In the genomic region with DNA sequence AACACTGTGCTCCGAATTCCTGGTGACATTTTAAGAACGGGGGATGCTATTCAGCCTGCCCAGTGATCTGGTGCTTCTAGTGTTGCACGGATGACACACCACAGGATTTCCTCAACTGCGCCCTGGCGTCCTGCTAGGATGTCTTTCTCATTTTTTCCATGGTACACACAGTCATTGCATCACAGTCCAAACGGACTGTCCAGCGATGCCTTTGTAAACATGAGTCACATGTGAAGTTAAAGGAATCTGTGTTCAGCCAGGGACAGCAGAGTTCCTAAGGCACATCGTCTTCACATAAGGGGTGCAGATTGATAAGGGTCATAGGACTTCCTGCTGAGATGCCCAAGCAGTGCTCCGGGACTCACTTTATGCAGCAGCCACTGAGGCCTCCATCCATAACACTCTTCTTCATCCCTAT, we compare ENCODE assay signal across 15 cellular contexts. TPM values are rescaled to one million over a fixed set of nuclear protein-coding genes. Genes with fewer than 3 reads are reported as not detected.
DNase-seq lines count a peak whose midpoint lies in the region; ATAC-seq, FAIRE-seq and TF ChIP-seq lines count a peak whose summit lies in the region.
"Had no signal": no experiment of that assay in that cellular context is flagged by ENCODE, and none has a peak within 500 bp of the region (broad histone marks: within the 10 kb centered on the region; RNA-seq: fewer than 3 reads in every experiment).

No MANE protein-coding gene starts in this region.

- 1% methylated on average over 9 of the region's 9 CpGs for WGBS in K562 (ENCODE audit: insufficient coverage, low coverage, missing lambda C conversion rate)
- 30% methylated on average over 9 of the region's 9 CpGs for WGBS in liver

- no peak overlapping the region for H3K4me3 Mint-ChIP-seq in activated CD8-positive, alpha-beta T cell treated with anti-CD3 and anti-CD28 coated beads for 36 hours
- H3K4me3 Mint-ChIP-seq: activated T-cell treated with anti-CD3 and anti-CD28 coated beads, Interleukin-2, amount 50 U/mL, for 24 hours; CD4-positive, alpha-beta T cell; T-helper 1 cell treated with Interleukin-12 subunit alpha and Interleukin-12 subunit beta and Interleukin-4 antibody, amounts not matched to agents 30 μg/mL and 1 μg/mL, for 36 hours had no signal

- ATAC-seq in K562 (no peak), HG02973 (IDR thresholded peaks at IDR 0.05; ENCODE audit: unreplicated experiment) (no peak)
- no peak for ATAC-seq in activated CD8-positive, alpha-beta T cell treated with anti-CD3 and anti-CD28 coated beads for 36 hours
- ATAC-seq: GM12878 had no signal

- CTCF ChIA-PET in K562 (lab: Yijun Ruan, JAX; ENCODE audit: low intra/inter-chr PET ratio): no interaction called here
- CTCF ChIA-PET in activated CD8-positive, alpha-beta T cell treated with anti-CD3 and anti-CD28 coated beads for 36 hours (lab: Charles Lee): no interaction called here

- H3K4me2 ChIP-seq in K562 (ENCODE audit: insufficient read depth, low read length): no peak overlapping the region

- no peak for TF ChIP-seq EP300 in K562 (IDR thresholded peaks at IDR 0.05; ENCODE audit: low read length)

- POLR2A ChIA-PET in K562 (lab: Yijun Ruan, JAX): no interaction called here
- POLR2A ChIA-PET in activated CD8-positive, alpha-beta T cell treated with anti-CD3 and anti-CD28 coated beads for 36 hours (lab: Charles Lee): no interaction called here

- TF ChIP-seq POLR2A in K562 (conservative IDR thresholded peaks at IDR 0.05): no peak

- H3K27ac Mint-ChIP-seq in activated CD8-positive, alpha-beta T cell treated with anti-CD3 and anti-CD28 coated beads for 36 hours: no peak overlapping the region
- H3K27ac Mint-ChIP-seq: activated T-cell treated with anti-CD3 and anti-CD28 coated beads, Interleukin-2, amount 50 U/mL, for 24 hours; CD4-positive, alpha-beta T cell; T-helper 1 cell treated with Interleukin-12 subunit alpha and Interleukin-12 subunit beta and Interleukin-4 antibody, amounts not matched to agents 30 μg/mL and 1 μg/mL, for 36 hours had no signal

- H3K27me3 ChIP-seq in ACC112 (ENCODE audit: insufficient read depth, low read length) (no peaks in the 10 kb centered on the region), K562 (ENCODE audit: control insufficient read depth in 2 of 2, insufficient read depth in 2 of 2, low read length in 2 of 2) (peaks cover 0 to 2% of the 10 kb centered on the region in 2 experiments; a peak in 2 of 5 replicates), liver (ENCODE audit: control insufficient read depth in 4 of 4, insufficient read depth in 4 of 4, low read length in 3 of 4) (no peaks in the 10 kb centered on the region), HAP-1 (ENCODE audit: low read depth) (peaks cover 2% of the 10 kb centered on the region; the same call in 1 of the 2 replicates)
- no peaks in the 10 kb centered on the region for H3K27me3 ChIP-seq in effector memory CD4-positive, alpha-beta T cell (replicated peaks; ENCODE audit: control insufficient read depth, insufficient read depth, low read length, poor library complexity, severe bottlenecking)
- H3K27me3 ChIP-seq: uterus had no signal

- H3K36me3 Mint-ChIP-seq in activated CD8-positive, alpha-beta T cell treated with anti-CD3 and anti-CD28 coated beads for 36 hours (ENCODE audit: low read depth): no peaks in the 10 kb centered on the region

- intact Hi-C loops in K562 (cut with micrococcal nuclease): no loop called here
- intact Hi-C loops in activated CD8-positive, alpha-beta T cell treated with anti-CD3 and anti-CD28 coated beads for 36 hours (cut with micrococcal nuclease): no loop called here

- in situ Hi-C loops in K562 (cut with MboI) (no loop called here), HAP-1 (cut with MboI; ENCODE audit: low sequenced_read_pairs) (no loop called here)

- H3K36me3 ChIP-seq in ACC112 (ENCODE audit: insufficient read depth, low read length) (no peaks in the 10 kb centered on the region), K562 (ENCODE audit: control insufficient read depth, insufficient read depth, low read length) (no peaks in the 10 kb centered on the region), liver (ENCODE audit: control insufficient read depth in 4 of 4, insufficient read depth in 3 of 4, low read depth in 1 of 4, low read length in 3 of 4) (no peaks in the 10 kb centered on the region), HAP-1 (replicated peaks) (no peaks in the 10 kb centered on the region)
- H3K36me3 ChIP-seq in effector memory CD4-positive, alpha-beta T cell (ENCODE audit: control insufficient read depth, insufficient read depth, low read length): no peaks in the 10 kb centered on the region
- H3K36me3 ChIP-seq: uterus had no signal

- H4K20me1 ChIP-seq in K562 (replicated peaks; ENCODE audit: control insufficient read depth, insufficient read depth, low read length): no peaks in the 10 kb centered on the region

- DNase-seq in HS-27A (ENCODE audit: low read depth): peak; percentile 8
- DNase-seq in K562 (ENCODE audit: extremely low read depth in 1 of 4, low spot score in 3 of 4): no peak
- DNase-seq in activated CD8-positive, alpha-beta T cell treated with anti-CD3 and anti-CD28 coated beads for 36 hours: no peak
- no peak for DNase-seq in effector memory CD4-positive, alpha-beta T cell
- DNase-seq in HAP-1 (ENCODE audit: low spot score in 2 of 2): no peak
- DNase-seq: activated T-cell treated with anti-CD3 and anti-CD28 coated beads, Interleukin-2, amount 50 U/mL, for 24 hours; CD4-positive, alpha-beta T cell; Kasumi-1; NCI-H748 treated with DMSO at 0.1 percent for 48 hours had no signal

- peaks cover 6% of the 10 kb centered on the region for H3K27me3 Mint-ChIP-seq in activated CD8-positive, alpha-beta T cell treated with anti-CD3 and anti-CD28 coated beads for 36 hours

- TF ChIP-seq RAD21 in K562 (CRISPR knock-in tag; conservative IDR thresholded peaks at IDR 0.05 in 1 of 2, IDR thresholded peaks at IDR 0.05 in 1 of 2): no peak
- peak; percentile 34 to 56 for TF ChIP-seq RAD21 in liver (IDR thresholded peaks at IDR 0.05)

- no peak for FAIRE-seq in K562 (lab: Jason Lieb, UNC)
- FAIRE-seq: GM12878 had no signal

- H3K9me3 ChIP-seq in K562 (replicated peaks; ENCODE audit: control insufficient read depth, insufficient read depth, low read depth, low read length) (no peaks in the 10 kb centered on the region), liver (ENCODE audit: control insufficient read depth in 4 of 4, low read length in 3 of 4) (no peaks in the 10 kb centered on the region), HAP-1 (no peaks in the 10 kb centered on the region)
- H3K9me3 ChIP-seq in effector memory CD4-positive, alpha-beta T cell (ENCODE audit: control insufficient read depth, low read length): no peaks in the 10 kb centered on the region
- H3K9me3 ChIP-seq: uterus had no signal

- no peaks in the 10 kb centered on the region for H3K9me3 Mint-ChIP-seq in activated CD8-positive, alpha-beta T cell treated with anti-CD3 and anti-CD28 coated beads for 36 hours
- H3K9me3 Mint-ChIP-seq: activated T-cell treated with anti-CD3 and anti-CD28 coated beads, Interleukin-2, amount 50 U/mL, for 24 hours; CD4-positive, alpha-beta T cell; T-helper 1 cell treated with Interleukin-12 subunit alpha and Interleukin-12 subunit beta and Interleukin-4 antibody, amounts not matched to agents 30 μg/mL and 1 μg/mL, for 36 hours had no signal

- H3K4me1 Mint-ChIP-seq in activated CD8-positive, alpha-beta T cell treated with anti-CD3 and anti-CD28 coated beads for 36 hours (ENCODE audit: low read depth): no peaks in the 10 kb centered on the region

- H3K9ac ChIP-seq in K562 (ENCODE audit: insufficient read depth in 1 of 2, low read depth in 2 of 2, low read length in 2 of 2): no peak overlapping the region
- H3K9ac ChIP-seq in liver (ENCODE audit: low read depth in 1 of 2, low read length in 2 of 2): peak overlapping the region in 1 of 2 donors; percentile 83

- H3K4me1 ChIP-seq in ACC112 (ENCODE audit: control insufficient read depth, insufficient read depth, low read length, unreplicated experiment): peaks cover 11% of the 10 kb centered on the region
- no peaks in the 10 kb centered on the region for H3K4me1 ChIP-seq in K562 (replicated peaks in 1 of 2; ENCODE audit: control insufficient read depth in 2 of 2, insufficient read depth in 2 of 2, low read length in 2 of 2)
- H3K4me1 ChIP-seq in liver (ENCODE audit: control insufficient read depth in 4 of 4, insufficient read depth in 4 of 4, low read length in 3 of 4): peaks cover 0 to 8% (median 1%) of the 10 kb centered on the region in 4 donors
- no peaks in the 10 kb centered on the region for H3K4me1 ChIP-seq in effector memory CD4-positive, alpha-beta T cell (ENCODE audit: control insufficient read depth, insufficient read depth, low read length, poor library complexity, severe bottlenecking)
- no peaks in the 10 kb centered on the region for H3K4me1 ChIP-seq in HAP-1
- H3K4me1 ChIP-seq: uterus had no signal

- H2AFZ ChIP-seq in ACC112 (ENCODE audit: low read length, unreplicated experiment): no peak overlapping the region
- no peak overlapping the region for H2AFZ ChIP-seq in K562 (ENCODE audit: low read depth, low read length)

- H3K4me3 ChIP-seq in ACC112 (ENCODE audit: low read depth, low read length) (no peak overlapping the region), K562 (no peak overlapping the region), liver (ENCODE audit: low read depth in 1 of 3, low read length in 3 of 3) (no peak overlapping the region), HAP-1 (no peak overlapping the region)
- H3K4me3 ChIP-seq in effector memory CD4-positive, alpha-beta T cell (ENCODE audit: insufficient read depth, low read depth, low read length, poor library complexity, severe bottlenecking): no peak overlapping the region
- H3K4me3 ChIP-seq: GM12878, uterus had no signal

- no TSS peak for BruUV-seq in K562 (replicated peaks; lab: Mats Ljungman, UMichigan)

- no peaks in the 10 kb centered on the region for H3K9me1 ChIP-seq in K562 (ENCODE audit: control insufficient read depth, insufficient read depth, low read length)

- TF ChIP-seq CTCF in K562 (IDR thresholded peaks at IDR 0.05 in 2 of 3, conservative IDR thresholded peaks at IDR 0.05 in 1 of 3; ENCODE audit: insufficient read depth in 2 of 3, low read depth in 1 of 3, low read length in 3 of 3) (no peak), liver (IDR thresholded peaks at IDR 0.05; ENCODE audit: low read depth, low read length, missing input control) (no peak)
- no peak for TF ChIP-seq CTCF in activated CD8-positive, alpha-beta T cell treated with anti-CD3 and anti-CD28 coated beads for 36 hours (IDR thresholded peaks at IDR 0.05)

- H3K79me2 ChIP-seq in ACC112 (ENCODE audit: control insufficient read depth, insufficient read depth, low read length, unreplicated experiment) (no peaks in the 10 kb centered on the region), K562 (ENCODE audit: control insufficient read depth, insufficient read depth, low read length) (no peaks in the 10 kb centered on the region)

- H3K27ac ChIP-seq in ACC112 (ENCODE audit: low read depth, low read length) (peak overlapping the region; percentile 25; the same call in 1 of the 2 replicates), K562 (ENCODE audit: extremely low read depth, low read depth, low read length) (no peak overlapping the region), liver (ENCODE audit: low read depth in 1 of 2, low read length in 2 of 2) (peak overlapping the region; percentile 54 to 81)
- H3K27ac ChIP-seq in effector memory CD4-positive, alpha-beta T cell (ENCODE audit: insufficient read depth, low read length, poor library complexity, severe bottlenecking): no peak overlapping the region
- H3K27ac ChIP-seq: uterus had no signal

RNA-seq across cellular contexts. Expression of gene PTPN3, which starts 9.3 kb away (rescaled TPM):
- not detected in 2 replicates for total RNA-seq in K562 (2011; cell fraction: chromatin; rRNA removed; ENCODE audit: low replicate concordance)
- total RNA-seq in K562 (2011; cell fraction: nucleolus; rRNA removed): not detected in 2 replicates
- not detected in 2 replicates for total RNA-seq in K562 (2011; cell fraction: nucleoplasm; rRNA removed)
- total RNA-seq in K562 (2014; rRNA removed) (not detected in 2 replicates), K562 (2014; rRNA removed; fragmentation: Illumina TruSeq; extraction: Trizol) (not detected in 2 replicates), K562 (2015; rRNA removed; fragmentation: Illumina TruSeq; extraction: Trizol) (not detected in 2 replicates), K562 (2021) (0.02 and 0.20 TPM in 2 replicates), liver (10 to 100 TPM in 1 of 2 donors, 1 to 10 TPM in 1; 6.3 to 30.3 TPM)
- polyA plus RNA-seq in K562 (2011; rRNA removed) (not detected in 2 replicates), K562 (2014; fragmentation: Illumina TruSeq; extraction: Trizol) (not detected in 2 replicates), K562 (2014; fragmentation: Nextera tagmentation; extraction: Ambion mirVana) (not detected), K562 (2014; rRNA removed) (not detected in 2 replicates), liver (10 to 100 TPM; 20.3 to 26.8 TPM)
- polyA plus RNA-seq in K562 (2011; cell fraction: cytosol; rRNA removed): not detected in 2 replicates
- polyA plus RNA-seq in K562 (2011; cell fraction: nucleus; rRNA removed): not detected in 2 replicates
- 0.01 TPM in 1 of 2 replicates, not detected in the other for polyA plus RNA-seq in K562 (2012)
- polyA minus RNA-seq in K562 (2011; rRNA and poly(A)+ RNA removed): not detected in 2 replicates
- polyA minus RNA-seq in K562 (2011; cell fraction: cytosol; rRNA and poly(A)+ RNA removed): not detected in 2 replicates
- not detected in 2 replicates for polyA minus RNA-seq in K562 (2011; cell fraction: nucleus; rRNA and poly(A)+ RNA removed)
- total RNA-seq in activated CD8-positive, alpha-beta T cell treated with anti-CD3 and anti-CD28 coated beads for 36 hours: 1 to 10 TPM in 1 of 2 experiments, under 1 TPM in 1; 0.58 to 1.3 TPM
- total RNA-seq: CD4-positive, alpha-beta T cell had no signal

Comparison
In these comparisons a context has a peak if more than half of its experiments do, and no peak if none do; other contexts are left out.
1. H3K27ac ChIP-seq: peak in ACC112 (single experiment) and liver (2 of 2); none in K562 (single experiment) and effector memory CD4-positive, alpha-beta T cell (single experiment).